Comparison of ENCODE assay signal across 28 cellular contexts in the genomic region with DNA sequence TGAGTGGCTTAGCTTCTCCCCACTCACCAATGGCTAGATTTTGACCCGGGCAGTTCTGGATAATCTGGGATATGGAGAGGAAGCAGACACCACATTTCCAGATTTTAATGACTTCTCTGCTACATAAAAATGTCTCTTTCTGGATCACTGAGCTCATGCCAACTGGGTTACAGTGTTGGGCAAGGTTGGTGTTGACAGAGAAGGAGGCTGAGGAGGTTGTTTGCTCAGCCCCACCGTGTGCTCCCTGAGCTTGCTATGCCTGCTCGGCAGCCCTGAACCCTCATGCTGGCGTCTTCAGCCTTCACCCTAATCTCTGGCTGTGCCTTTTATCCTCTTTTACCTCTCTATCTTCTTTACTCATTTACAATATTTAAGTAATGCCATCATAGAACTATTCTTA. TPM values are rescaled to one million over a fixed set of nuclear protein-coding genes. Genes with fewer than 3 reads are reported as not detected.
A peak's percentile ranks its signal among the peaks of the same experiment; 100 is the strongest.
DNase-seq lines count a peak whose midpoint lies in the region; ATAC-seq, FAIRE-seq and TF ChIP-seq lines count a peak whose summit lies in the region.
"Had no signal": no experiment of that assay in that cellular context is flagged by ENCODE, and none has a peak within 500 bp of the region (broad histone marks: within the 10 kb centered on the region; RNA-seq: fewer than 3 reads in every experiment).

No MANE protein-coding gene starts in this region.

- no peaks in the 10 kb centered on the region for H3K9me3 ChIP-seq in A549
- no peaks in the 10 kb centered on the region for H3K9me3 ChIP-seq in IMR-90 (ENCODE audit: control insufficient read depth, insufficient read depth, low read length)
- no peaks in the 10 kb centered on the region for H3K9me3 ChIP-seq in neuronal stem cell (replicated peaks in 1 of 2; ENCODE audit: control insufficient read depth in 2 of 2, insufficient read depth in 1 of 2, low read depth in 1 of 2, low read length in 2 of 2)
- H3K9me3 ChIP-seq: neutrophil, Peyer's patch, right atrium auricular region, SJSA1 had no signal

- intact Hi-C loops in IMR-90 (cut with micrococcal nuclease) = no loop called here
- intact Hi-C loops in activated CD4-positive, alpha-beta memory T cell treated with anti-CD3 and anti-CD28 coated beads for 36 hours (cut with micrococcal nuclease) = no loop called here

- H2AFZ ChIP-seq in IMR-90 (replicated peaks; ENCODE audit: low read length, poor library complexity) (peak overlapping the region; percentile 36), neuronal stem cell (ENCODE audit: low read length) (no peak overlapping the region)
- H2AFZ ChIP-seq: GM23248 had no signal

- H3K9ac ChIP-seq in IMR-90 (ENCODE audit: low read depth, low read length) = no peak overlapping the region
- no peak overlapping the region for H3K9ac ChIP-seq in neuronal stem cell (ENCODE audit: low read depth, low read length, poor library complexity)
- H3K9ac ChIP-seq: GM23248 had no signal

- no peak for FAIRE-seq in A549 (lab: Jason Lieb, UNC)
- FAIRE-seq: frontal cortex had no signal

- no peak for TF ChIP-seq EP300 in A549 (IDR thresholded peaks at IDR 0.05)

- H2BK15ac ChIP-seq in IMR-90 (ENCODE audit: low read depth, low read length) = no peak overlapping the region
- H2BK15ac ChIP-seq in neuronal stem cell (ENCODE audit: low read length) = no peak overlapping the region

- TF ChIP-seq CTCF in A549 (IDR thresholded peaks at IDR 0.05) = no peak
- TF ChIP-seq CTCF in IMR-90 (conservative IDR thresholded peaks at IDR 0.05; ENCODE audit: low read depth, low read length) = no peak

- H3K4ac ChIP-seq in IMR-90 (ENCODE audit: low read depth, low read length) = no peak overlapping the region
- peak overlapping the region; percentile 53 for H3K4ac ChIP-seq in neuronal stem cell (ENCODE audit: low read length)

- H4K91ac ChIP-seq in IMR-90 (ENCODE audit: insufficient read depth, low read depth, low read length) = no peak overlapping the region
- H4K91ac ChIP-seq in neuronal stem cell (ENCODE audit: low read depth, low read length, poor library complexity) = no peak overlapping the region

- no peak overlapping the region for H3K4me3 Mint-ChIP-seq in activated CD4-positive, alpha-beta memory T cell treated with anti-CD3 and anti-CD28 coated beads for 36 hours
- H3K4me3 Mint-ChIP-seq: CD14-positive monocyte; stimulated activated memory B cell treated with anti-CD40 and anti-IgM and Interleukin-4, amounts not matched to agents 10 μg/mL and 1 μg/mL and 100 μg/mL, for 72 hours; T-helper 1 cell treated with Interleukin-12 subunit alpha and Interleukin-12 subunit beta and Interleukin-4 antibody, amounts not matched to agents 30 μg/mL and 1 μg/mL, for 36 hours had no signal

- H3K36me3 Mint-ChIP-seq in activated CD4-positive, alpha-beta memory T cell treated with anti-CD3 and anti-CD28 coated beads for 36 hours = no peaks in the 10 kb centered on the region
- H3K36me3 Mint-ChIP-seq: CD14-positive monocyte; stimulated activated memory B cell treated with anti-CD40 and anti-IgM and Interleukin-4, amounts not matched to agents 10 μg/mL and 1 μg/mL and 100 μg/mL, for 72 hours had no signal

- H3K36me3 ChIP-seq in IMR-90 (ENCODE audit: control insufficient read depth, insufficient read depth, low read length) (no peaks in the 10 kb centered on the region), neuronal stem cell (replicated peaks in 1 of 2; ENCODE audit: control insufficient read depth in 2 of 2, insufficient read depth in 2 of 2, low read length in 2 of 2) (no peaks in the 10 kb centered on the region)
- H3K36me3 ChIP-seq: neutrophil, Peyer's patch, right atrium auricular region, SJSA1, WERI-Rb-1 had no signal

- H3K9me1 ChIP-seq in IMR-90 (ENCODE audit: insufficient read depth, low read length) = no peaks in the 10 kb centered on the region

- no peak overlapping the region for H3K27ac Mint-ChIP-seq in activated CD4-positive, alpha-beta memory T cell treated with anti-CD3 and anti-CD28 coated beads for 36 hours
- H3K27ac Mint-ChIP-seq: CD14-positive monocyte; stimulated activated memory B cell treated with anti-CD40 and anti-IgM and Interleukin-4, amounts not matched to agents 10 μg/mL and 1 μg/mL and 100 μg/mL, for 72 hours; T-helper 1 cell treated with Interleukin-12 subunit alpha and Interleukin-12 subunit beta and Interleukin-4 antibody, amounts not matched to agents 30 μg/mL and 1 μg/mL, for 36 hours had no signal

- H4K8ac ChIP-seq in IMR-90 (ENCODE audit: low read depth in 2 of 2, low read length in 2 of 2) (no peak overlapping the region), neuronal stem cell (ENCODE audit: low read depth, low read length) (no peak overlapping the region)

- no peak overlapping the region for H2BK12ac ChIP-seq in neuronal stem cell (ENCODE audit: low read length)

- CTCF ChIA-PET in A549 (lab: Yijun Ruan, JAX) (interaction anchor here (0.8 kb wide), 1 partner anchor 16 kb away, joined by 3 read pairs; no protein-coding TSS in a partner anchor), IMR-90 (lab: Yijun Ruan, JAX) (interaction anchor here (0.9 kb wide), 1 partner anchor 13 kb away, joined by 3 read pairs; no protein-coding TSS in a partner anchor)
- CTCF ChIA-PET in activated CD4-positive, alpha-beta memory T cell treated with anti-CD3 and anti-CD28 coated beads for 36 hours (lab: Charles Lee) = no interaction called here

- H3K18ac ChIP-seq in IMR-90 (ENCODE audit: low read depth, low read length) (no peak overlapping the region), neuronal stem cell (ENCODE audit: low read length) (no peak overlapping the region)

- ATAC-seq in A549 (peak; percentile 74 to 75; a peak in 5 of 6 replicates), IMR-90 (ENCODE audit: low read depth) (no peak)
- ATAC-seq: stimulated activated memory B cell treated with anti-CD40 and anti-IgM and Interleukin-4, amounts not matched to agents 10 μg/mL and 1 μg/mL and 100 μg/mL, for 72 hours had no signal

- H3K4me1 ChIP-seq in A549 = peaks cover 14% of the 10 kb centered on the region
- peaks cover 5% of the 10 kb centered on the region for H3K4me1 ChIP-seq in IMR-90 (ENCODE audit: control insufficient read depth, insufficient read depth, low read length)
- H3K4me1 ChIP-seq in neuronal stem cell (ENCODE audit: control insufficient read depth in 2 of 2, insufficient read depth in 1 of 2, low read depth in 1 of 2, low read length in 2 of 2) = peaks cover 0 to 5% of the 10 kb centered on the region in 2 donors
- H3K4me1 ChIP-seq: Peyer's patch, SJSA1 had no signal

- dilution Hi-C loops in IMR-90 (cut with HindIII; ENCODE audit: low sequenced_read_pairs, unreplicated experiment) = no loop called here

- in situ Hi-C loops in IMR-90 (cut with MboI; ENCODE audit: low sequenced_read_pairs) = no loop called here

- H4K20me1 ChIP-seq in IMR-90 (ENCODE audit: insufficient read depth, low read length) = no peaks in the 10 kb centered on the region

- H3K27me3 ChIP-seq in IMR-90 (ENCODE audit: control insufficient read depth, insufficient read depth, low read length) (no peaks in the 10 kb centered on the region; the same call in none of the 2 replicates), neuronal stem cell (ENCODE audit: control insufficient read depth in 3 of 3, insufficient read depth in 3 of 3, low read depth in 1 of 3, low read length in 3 of 3) (no peaks in the 10 kb centered on the region)
- H3K27me3 ChIP-seq: Peyer's patch, right atrium auricular region, SJSA1 had no signal

- no peaks in the 10 kb centered on the region for H3K9me3 Mint-ChIP-seq in activated CD4-positive, alpha-beta memory T cell treated with anti-CD3 and anti-CD28 coated beads for 36 hours
- H3K9me3 Mint-ChIP-seq: CD14-positive monocyte; stimulated activated memory B cell treated with anti-CD40 and anti-IgM and Interleukin-4, amounts not matched to agents 10 μg/mL and 1 μg/mL and 100 μg/mL, for 72 hours; T-helper 1 cell treated with Interleukin-12 subunit alpha and Interleukin-12 subunit beta and Interleukin-4 antibody, amounts not matched to agents 30 μg/mL and 1 μg/mL, for 36 hours had no signal

- H3K27ac ChIP-seq in A549 (no peak overlapping the region), IMR-90 (ENCODE audit: insufficient read depth, low read length) (no peak overlapping the region), neuronal stem cell (replicated peaks; ENCODE audit: low read length) (no peak overlapping the region)
- H3K27ac ChIP-seq: epithelial cell of prostate, GM23248, neutrophil, Peyer's patch, right atrium auricular region, SJSA1, WERI-Rb-1 had no signal

- H2BK5ac ChIP-seq in IMR-90 (ENCODE audit: low read depth, low read length, poor library complexity, severe bottlenecking) (no peak overlapping the region), neuronal stem cell (ENCODE audit: low read length) (no peak overlapping the region)

- no peak overlapping the region for H2AK5ac ChIP-seq in IMR-90 (ENCODE audit: low read depth, low read length)
- no peak overlapping the region for H2AK5ac ChIP-seq in neuronal stem cell (ENCODE audit: low read depth, low read length)

- no peak for DNase-seq in A549 (ENCODE audit: low read depth in 1 of 2, low spot score in 1 of 2)
- DNase-seq in IMR-90 = no peak
- DNase-seq in fibroblast of gingiva (ENCODE audit: low read depth) = peak; percentile 73
- no peak for DNase-seq in neuronal stem cell (ENCODE audit: low spot score)
- DNase-seq in cortex of kidney (lab: John Stamatoyannopoulos, UW) = no peak
- no peak for DNase-seq in activated CD4-positive, alpha-beta memory T cell treated with anti-CD3 and anti-CD28 coated beads for 36 hours
- DNase-seq in germinal center (ENCODE audit: low spot score) = no peak
- no peak for DNase-seq in SHP77 (lab: John Stamatoyannopoulos, UW)
- DNase-seq: activated CD4-positive, alpha-beta T cell treated with anti-CD3 and anti-CD28 coated beads, Interleukin-2, amount 50 U/mL, for 1 hour; activated effector memory CD4-positive, alpha-beta T cell treated with anti-CD3 and anti-CD28 coated beads, Interleukin-2, amount 50 U/mL, for 16 hours; DMS 273 treated with DMSO at 0.1 percent for 48 hours; GM23248; MM.1S; NCI-H1436 treated with DMSO at 0.1 percent for 48 hours; NCI-H2171; NCI-H774; Peyer's patch had no signal

- H3K4me1 Mint-ChIP-seq in activated CD4-positive, alpha-beta memory T cell treated with anti-CD3 and anti-CD28 coated beads for 36 hours (ENCODE audit: low read depth) = no peaks in the 10 kb centered on the region
- H3K4me1 Mint-ChIP-seq: stimulated activated memory B cell treated with anti-CD40 and anti-IgM and Interleukin-4, amounts not matched to agents 10 μg/mL and 1 μg/mL and 100 μg/mL, for 72 hours had no signal

- no TSS peak for BruUV-seq in IMR-90 (replicated peaks; lab: Mats Ljungman, UMichigan)

- H3K4me2 ChIP-seq in A549 = peak overlapping the region; percentile 64
- peak overlapping the region; percentile 40; the same call in 1 of the 2 replicates for H3K4me2 ChIP-seq in IMR-90 (ENCODE audit: low read depth, low read length)
- H3K4me2 ChIP-seq in neuronal stem cell (ENCODE audit: insufficient read depth, low read length, poor library complexity, severe bottlenecking) = no peak overlapping the region

- H3K23ac ChIP-seq in IMR-90 (ENCODE audit: low read depth, low read length) (no peak overlapping the region), neuronal stem cell (ENCODE audit: low read depth, low read length, poor library complexity) (no peak overlapping the region)

- H4K5ac ChIP-seq in IMR-90 (ENCODE audit: low read depth, low read length) = no peak overlapping the region

- no peak overlapping the region for H2BK20ac ChIP-seq in IMR-90 (ENCODE audit: low read depth, low read length)

- no peak overlapping the region for H2BK120ac ChIP-seq in IMR-90 (ENCODE audit: low read depth, low read length)
- H2BK120ac ChIP-seq in neuronal stem cell (ENCODE audit: low read depth, low read length) = no peak overlapping the region

- no peak overlapping the region for H3K56ac ChIP-seq in IMR-90 (ENCODE audit: extremely low read depth, insufficient read depth, low read length)

- H3K79me1 ChIP-seq in IMR-90 (ENCODE audit: low read depth in 1 of 2, low read length in 2 of 2) (no peaks in the 10 kb centered on the region), neuronal stem cell (ENCODE audit: low read depth, low read length) (no peaks in the 10 kb centered on the region)

- TF ChIP-seq POLR2A in A549 (IDR thresholded peaks at IDR 0.05; ENCODE audit: low read length) (no peak), IMR-90 (IDR thresholded peaks at IDR 0.05; ENCODE audit: low read depth, low read length) (no peak)

- TF ChIP-seq RAD21 in A549 (conservative IDR thresholded peaks at IDR 0.05 in 1 of 2, IDR thresholded peaks at IDR 0.05 in 1 of 2) (no peak), IMR-90 (IDR thresholded peaks at IDR 0.05; ENCODE audit: low read length) (no peak)

- POLR2A ChIA-PET in A549 (lab: Yijun Ruan, JAX) = no interaction called here
- POLR2A ChIA-PET in IMR-90 (lab: Charles Lee; ENCODE audit: unreplicated experiment) = no interaction called here
- POLR2A ChIA-PET in activated CD4-positive, alpha-beta memory T cell treated with anti-CD3 and anti-CD28 coated beads for 36 hours (lab: Charles Lee) = no interaction called here

- H3K4me3 ChIP-seq in A549 = no peak overlapping the region
- H3K4me3 ChIP-seq in IMR-90 (ENCODE audit: insufficient read depth, low read depth, low read length) = no peak overlapping the region
- no peak overlapping the region for H3K4me3 ChIP-seq in neuronal stem cell (ENCODE audit: low read length in 2 of 2)
- H3K4me3 ChIP-seq: GM23248, Peyer's patch, right atrium auricular region, SJSA1 had no signal

- H3K14ac ChIP-seq in IMR-90 (replicated peaks; ENCODE audit: low read depth, low read length) (no peak overlapping the region), neuronal stem cell (ENCODE audit: low read length) (no peak overlapping the region)

- peaks cover 36% of the 10 kb centered on the region for H3K27me3 Mint-ChIP-seq in activated CD4-positive, alpha-beta memory T cell treated with anti-CD3 and anti-CD28 coated beads for 36 hours

- WGBS in A549 (ENCODE audit: missing lambda C conversion rate) = 12% methylated on average over 4 of the region's 4 CpGs
- no CpG with 5 or more reads among the region's 4 CpGs for WGBS in IMR-90 (ENCODE audit: extremely low coverage in 2 of 2, insufficient read length in 1 of 2), 2 experiments
- no CpG with 5 or more reads among the region's 4 CpGs for WGBS in neuronal stem cell (ENCODE audit: extremely low coverage in 2 of 2, insufficient read length in 2 of 2, insufficient replicate concordance in 1 of 2), 2 donors

- no peak overlapping the region for H2AK9ac ChIP-seq in IMR-90 (replicated peaks; ENCODE audit: low read depth, low read length, poor library complexity)

RNA-seq across cellular contexts. Expression of gene KPNA4, which starts 53.0 kb away (rescaled TPM):
- polyA plus RNA-seq in A549 (2011; rRNA removed) = 31.8 and 36.5 TPM in 2 replicates
- polyA plus RNA-seq in A549 (2012; cell fraction: cytosol; rRNA removed) = 8.1 and 9.0 TPM in 2 replicates
- 4.3 and 6.1 TPM in 2 replicates for polyA plus RNA-seq in A549 (2012; cell fraction: nucleus; rRNA removed)
- 35.0 to 41.1 TPM (median 37.6 TPM) in 3 replicates for polyA plus RNA-seq in A549 (2017; fragmentation: RNase III; extraction: RNeasy Plus Mini Kit Qiagen cat#74134 plus additional on column Dnase treatment)
- polyA minus RNA-seq in A549 (2011; rRNA and poly(A)+ RNA removed) = 39.1 and 46.3 TPM in 2 replicates
- total RNA-seq in IMR-90 (2012; rRNA removed) = 46.1 and 57.8 TPM in 2 replicates
- polyA plus RNA-seq in IMR-90 (2012; rRNA removed) = 11.0 and 12.9 TPM in 2 replicates
- 2.6 and 4.2 TPM in 2 replicates for polyA plus RNA-seq in IMR-90 (2012; cell fraction: cytosol; rRNA removed)
- 1.5 and 8.4 TPM in 2 replicates for polyA plus RNA-seq in IMR-90 (2012; cell fraction: nucleus; rRNA removed; ENCODE audit: low replicate concordance)
- polyA plus RNA-seq in neuronal stem cell (2013, experiment 1 of 2) = 25.2 TPM
- 27.1 TPM for polyA plus RNA-seq in neuronal stem cell (2013, experiment 2 of 2)
- 10 to 100 TPM; 44.9 to 48.4 TPM for total RNA-seq in activated CD4-positive, alpha-beta memory T cell treated with anti-CD3 and anti-CD28 coated beads for 36 hours

RNA-seq across cellular contexts. Expression of gene ARL14, which starts 58.6 kb away (rescaled TPM):
- polyA plus RNA-seq in A549 (2011; rRNA removed) (0.44 and 0.48 TPM in 2 replicates), A549 (2017; fragmentation: RNase III; extraction: RNeasy Plus Mini Kit Qiagen cat#74134 plus additional on column Dnase treatment) (0.14 to 0.37 TPM (median 0.24 TPM) in 3 replicates), IMR-90 (2012; rRNA removed) (0.15 TPM in 1 of 2 replicates, not detected in the other)
- polyA plus RNA-seq in A549 (2012; cell fraction: cytosol; rRNA removed) = 0.17 and 0.27 TPM in 2 replicates
- polyA plus RNA-seq in A549 (2012; cell fraction: nucleus; rRNA removed) = 0.09 and 0.10 TPM in 2 replicates
- polyA minus RNA-seq in A549 (2011; rRNA and poly(A)+ RNA removed) = 0.33 TPM in 1 of 2 replicates, not detected in the other
- under 0.01 and 0.18 TPM in 2 replicates for total RNA-seq in IMR-90 (2012; rRNA removed)
- not detected in 2 replicates for polyA plus RNA-seq in IMR-90 (2012; cell fraction: cytosol; rRNA removed)
- polyA plus RNA-seq in IMR-90 (2012; cell fraction: nucleus; rRNA removed; ENCODE audit: low replicate concordance) = not detected in 2 replicates
- polyA plus RNA-seq in neuronal stem cell (2013, experiment 1 of 2) = not detected
- not detected for polyA plus RNA-seq in neuronal stem cell (2013, experiment 2 of 2)
- not detected for total RNA-seq in activated CD4-positive, alpha-beta memory T cell treated with anti-CD3 and anti-CD28 coated beads for 36 hours
- total RNA-seq: dermis microvascular lymphatic vessel endothelial cell, frontal cortex, GM23248, right atrium auricular region, SJSA1 had no signal
- polyA plus RNA-seq: AG04450, CD14-positive monocyte, GM23248 had no signal
